In genomic region chr6:46381057-46381456, GRCh38 we compare ENCODE assay signal across 21 cellular contexts.
DNase-seq lines count a peak whose midpoint lies in the region; ATAC-seq, FAIRE-seq and TF ChIP-seq lines count a peak whose summit lies in the region.
"Had no signal": no experiment of that assay in that cellular context is flagged by ENCODE, and none has a peak within 500 bp of the region (broad histone marks: within the 10 kb centered on the region; RNA-seq: fewer than 3 reads in every experiment).

No MANE protein-coding gene starts in this region.

- intact Hi-C loops in left ventricle myocardium inferior (cut with micrococcal nuclease) (no loop called here), cardiac septum (cut with DNase I) (no loop called here), thyroid gland (cut with DNase I) (no loop called here)

- no peak for TF ChIP-seq POLR2A in thyroid gland (IDR thresholded peaks at IDR 0.05)

- ATAC-seq in GM18909 (IDR thresholded peaks at IDR 0.05; ENCODE audit: poor library complexity, unreplicated experiment) = no peak
- ATAC-seq: stimulated activated memory B cell treated with anti-CD40 and anti-IgM and Interleukin-4, amounts not matched to agents 10 μg/mL and 1 μg/mL and 100 μg/mL, for 72 hours had no signal

- H3K4me1 ChIP-seq in left ventricle myocardium inferior (peaks cover 92% of the 10 kb centered on the region), thyroid gland (peaks cover 36 to 61% of the 10 kb centered on the region in 2 donors)

- TF ChIP-seq CTCF in left ventricle myocardium inferior (IDR thresholded peaks at IDR 0.05; ENCODE audit: borderline replicate concordance) = no peak
- TF ChIP-seq CTCF in thyroid gland (IDR thresholded peaks at IDR 0.05) = no peak

- H3K9me3 ChIP-seq in left ventricle myocardium inferior (replicated peaks) = no peaks in the 10 kb centered on the region
- H3K9me3 ChIP-seq in thyroid gland = no peaks in the 10 kb centered on the region
- H3K9me3 ChIP-seq: sigmoid colon, tibial artery had no signal

- FAIRE-seq in islet of Langerhans (lab: Jason Lieb, UNC) = peak; percentile 66
- FAIRE-seq: RCC 7860 had no signal

- H3K27me3 ChIP-seq in left ventricle myocardium inferior (ENCODE audit: low read depth) (no peaks in the 10 kb centered on the region), thyroid gland (no peaks in the 10 kb centered on the region)
- H3K27me3 ChIP-seq: sigmoid colon, tibial artery had no signal

- 59 to 65% methylated on average over 2 of the region's 2 CpGs for WGBS in thyroid gland, 2 donors

- no peak for DNase-seq in left ventricle myocardium inferior
- DNase-seq in cardiac septum (ENCODE audit: low spot score) = no peak
- DNase-seq in NCI-H510A (lab: John Stamatoyannopoulos, UW) = peak; percentile 22
- no peak for DNase-seq in thyroid gland
- no peak for DNase-seq in occipital lobe (lab: John Stamatoyannopoulos, UW)
- no peak for DNase-seq in OCI-M2 (lab: John Stamatoyannopoulos, UW; ENCODE audit: unreplicated experiment)
- DNase-seq: activated CD4-positive, alpha-beta memory T cell treated with anti-CD3 and anti-CD28 coated beads, Interleukin-2, amount 10 ng/mL, durations not matched to agents 7 days and 5 days; activated CD4-positive, CD25-positive, alpha-beta regulatory T cell; activated naive CD4-positive, alpha-beta T cell; activated T-cell treated with anti-CD3 and anti-CD28 coated beads for 4 hours; H7; immature natural killer cell; KBM-7; naive B cell; NCI-H82; sigmoid colon; tibial artery had no signal

- H3K4me3 ChIP-seq in left ventricle myocardium inferior (no peak overlapping the region), thyroid gland (replicated peaks in 1 of 3) (no peak overlapping the region)
- H3K4me3 ChIP-seq: sigmoid colon, tibial artery had no signal

- H3K36me3 ChIP-seq in left ventricle myocardium inferior (no peaks in the 10 kb centered on the region), thyroid gland (no peaks in the 10 kb centered on the region)
- H3K36me3 ChIP-seq: sigmoid colon, tibial artery had no signal

- H3K27ac ChIP-seq in left ventricle myocardium inferior (replicated peaks) = peak overlapping the region; percentile 65
- peak overlapping the region; percentile 44 to 75 (median 67) for H3K27ac ChIP-seq in thyroid gland
- H3K27ac ChIP-seq: sigmoid colon had no signal
